ENCODE assay signal across 18 cellular contexts in the genomic region with DNA sequence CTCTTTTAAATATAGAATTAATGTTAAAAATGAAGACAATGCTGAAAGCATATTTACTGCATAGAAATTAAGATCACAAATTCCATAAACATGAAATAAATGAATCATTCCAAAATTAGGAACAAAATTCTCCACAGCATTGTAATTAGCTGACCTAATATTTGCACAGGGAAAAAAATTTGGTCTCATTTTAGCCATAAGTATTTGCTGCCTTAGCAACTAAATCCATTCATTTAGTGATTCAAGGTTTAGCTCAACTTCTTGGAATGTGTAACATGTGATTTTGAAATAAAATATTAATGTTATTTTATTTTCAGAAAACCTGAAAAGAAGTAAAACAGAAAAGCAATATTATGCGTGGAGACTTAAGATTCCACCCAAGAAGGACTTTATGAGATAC. TPM values are rescaled to one million over a fixed set of nuclear protein-coding genes. Genes with fewer than 3 reads are reported as not detected.
DNase-seq lines count a peak whose midpoint lies in the region; ATAC-seq, FAIRE-seq and TF ChIP-seq lines count a peak whose summit lies in the region.
"Had no signal": no experiment of that assay in that cellular context is flagged by ENCODE, and none has a peak within 500 bp of the region (broad histone marks: within the 10 kb centered on the region; RNA-seq: fewer than 3 reads in every experiment).

No MANE protein-coding gene starts in this region.

- H3K4me1 Mint-ChIP-seq in astrocyte (ENCODE audit: low read depth, unreplicated experiment) (peaks cover 3% of the 10 kb centered on the region), nephron progenitor cell (peaks cover 10% of the 10 kb centered on the region), osteocyte (ENCODE audit: unreplicated experiment) (peaks cover 45% of the 10 kb centered on the region)

- H3K27me3 Mint-ChIP-seq in astrocyte (ENCODE audit: low read depth, unreplicated experiment), result no peaks in the 10 kb centered on the region
- H3K27me3 Mint-ChIP-seq in nephron progenitor cell (ENCODE audit: low read depth, poor library complexity), result no peaks in the 10 kb centered on the region
- no peaks in the 10 kb centered on the region for H3K27me3 Mint-ChIP-seq in osteocyte (ENCODE audit: unreplicated experiment)

- H3K27ac Mint-ChIP-seq in astrocyte (ENCODE audit: unreplicated experiment) (no peak overlapping the region), nephron progenitor cell (no peak overlapping the region), osteocyte (ENCODE audit: unreplicated experiment) (no peak overlapping the region)

- no peak overlapping the region for H3K27ac ChIP-seq in astrocyte (ENCODE audit: low read depth, low read length)
- peak overlapping the region in 2 of 3 donors; percentile 10 to 14 for H3K27ac ChIP-seq in thyroid gland

- H4K20me1 ChIP-seq in astrocyte (ENCODE audit: insufficient read depth, low read length), result no peaks in the 10 kb centered on the region

- H3K27me3 ChIP-seq in astrocyte (ENCODE audit: insufficient read depth, low read length) (no peaks in the 10 kb centered on the region), thyroid gland (no peaks in the 10 kb centered on the region)

- intact Hi-C loops in thyroid gland (cut with DNase I), result no loop called here

- H3K79me2 ChIP-seq in astrocyte (ENCODE audit: insufficient read depth, low read length), result no peaks in the 10 kb centered on the region

- H3K4me2 ChIP-seq in astrocyte (ENCODE audit: low read length), result no peak overlapping the region

- H3K4me1 ChIP-seq in astrocyte (ENCODE audit: insufficient read depth, low read length) (no peaks in the 10 kb centered on the region), thyroid gland (peaks cover 49 to 52% of the 10 kb centered on the region in 2 donors)

- H3K4me3 Mint-ChIP-seq in astrocyte (ENCODE audit: unreplicated experiment), result no peak overlapping the region
- no peak overlapping the region for H3K4me3 Mint-ChIP-seq in nephron progenitor cell
- H3K4me3 Mint-ChIP-seq in osteocyte (ENCODE audit: unreplicated experiment), result no peak overlapping the region

- H3K9ac ChIP-seq in astrocyte (ENCODE audit: low read length), result no peak overlapping the region

- DNase-seq in HCEC 1CT, result peak; percentile 36
- peak; percentile 7 for DNase-seq in astrocyte (ENCODE audit: low read depth)
- peak; percentile 34 for DNase-seq in iris pigment epithelial cell (ENCODE audit: low read depth)
- DNase-seq in thyroid gland, result no peak
- DNase-seq in nephron progenitor cell, result no peak
- DNase-seq in osteocyte (ENCODE audit: extremely low spot score, unreplicated experiment), result no peak
- DNase-seq: DMS153, MV-4-11, NCI-H1417 treated with DMSO at 0.1 percent for 48 hours, NCI-H2029, NCI-H2171 treated with DMSO at 0.1 percent for 48 hours, NCI-H510A, NCI-H82 had no signal

- 75 to 84% methylated on average over 1 of the region's 1 CpG for WGBS in thyroid gland, 2 donors

- H3K36me3 ChIP-seq in astrocyte (ENCODE audit: insufficient read depth, low read length) (no peaks in the 10 kb centered on the region), thyroid gland (no peaks in the 10 kb centered on the region)
- H3K36me3 ChIP-seq: HAP-1 had no signal

- no peaks in the 10 kb centered on the region for H3K36me3 Mint-ChIP-seq in astrocyte (ENCODE audit: low read depth, unreplicated experiment)
- H3K36me3 Mint-ChIP-seq in nephron progenitor cell (ENCODE audit: low read depth), result no peaks in the 10 kb centered on the region
- peaks cover 61% of the 10 kb centered on the region for H3K36me3 Mint-ChIP-seq in osteocyte (ENCODE audit: unreplicated experiment)

- no peak overlapping the region for H3K4me3 ChIP-seq in astrocyte (ENCODE audit: insufficient read depth, low read depth, low read length)
- H3K4me3 ChIP-seq in thyroid gland (replicated peaks in 1 of 3), result no peak overlapping the region
- H3K4me3 ChIP-seq: GM12878, HAP-1 had no signal

- H3K9me3 Mint-ChIP-seq in astrocyte (ENCODE audit: unreplicated experiment) (no peaks in the 10 kb centered on the region), nephron progenitor cell (no peaks in the 10 kb centered on the region), osteocyte (ENCODE audit: unreplicated experiment) (no peaks in the 10 kb centered on the region)

- FAIRE-seq in astrocyte (lab: Jason Lieb, UNC), result no peak
- FAIRE-seq: GM12878, GM18507, HTR-8/SVneo had no signal

- ATAC-seq in HG03432 (IDR thresholded peaks at IDR 0.05; ENCODE audit: unreplicated experiment), result no peak
- ATAC-seq: GM12878 had no signal

- no peak overlapping the region for H2AFZ ChIP-seq in astrocyte (ENCODE audit: low read depth, low read length)

- no peaks in the 10 kb centered on the region for H3K9me3 ChIP-seq in astrocyte (ENCODE audit: insufficient read depth, low read depth, low read length)
- no peaks in the 10 kb centered on the region for H3K9me3 ChIP-seq in thyroid gland
- H3K9me3 ChIP-seq: HAP-1 had no signal

- TF ChIP-seq CTCF in astrocyte (IDR thresholded peaks at IDR 0.05; ENCODE audit: insufficient read depth, low read depth, low read length) (no peak), thyroid gland (IDR thresholded peaks at IDR 0.05) (no peak), nephron progenitor cell (IDR thresholded peaks at IDR 0.05) (no peak), osteocyte (IDR thresholded peaks at IDR 0.05) (no peak)

- no peak for TF ChIP-seq POLR2A in thyroid gland (IDR thresholded peaks at IDR 0.05)

RNA-seq across cellular contexts. Expression of a gene that starts 25.5 kb away (rescaled TPM):
- 8.6 and 14.1 TPM in 2 replicates for total RNA-seq in astrocyte
- 10 to 100 TPM; 13.5 to 29.3 (median 21.3) TPM for total RNA-seq in thyroid gland
- 62.8 and 65.0 TPM in 2 replicates for total RNA-seq in osteocyte
- total RNA-seq: GM12878 had no signal

Comparison
In these comparisons a context has a peak if more than half of its experiments do, and no peak if none do; other contexts are left out.
1. DNase-seq: peak in HCEC 1CT (single experiment), astrocyte (single experiment) and iris pigment epithelial cell (single experiment); none in thyroid gland (0 of 2), nephron progenitor cell (single experiment) and osteocyte (single experiment).